ENCODE assay signal across 24 cellular contexts in the genomic region with DNA sequence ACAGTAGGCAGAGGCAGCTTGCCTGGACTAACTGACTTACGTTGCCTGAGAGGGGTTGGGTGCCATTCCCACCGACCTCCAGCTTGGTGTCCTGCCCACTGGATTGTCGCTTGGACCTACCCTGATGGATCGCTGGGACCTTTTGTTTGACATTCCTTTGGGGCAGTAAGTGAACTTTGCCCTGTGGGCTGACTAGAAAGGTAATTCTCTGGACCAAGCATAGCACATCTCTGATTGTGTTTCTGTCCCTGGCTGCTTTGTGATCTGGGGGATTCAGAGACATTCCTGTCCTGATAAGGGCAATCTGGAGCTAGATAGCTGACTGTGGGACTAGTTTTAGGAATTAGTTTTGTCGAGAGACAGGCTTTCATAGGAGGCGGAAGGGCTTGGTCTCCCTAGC. TPM values are rescaled to one million over a fixed set of nuclear protein-coding genes. Genes with fewer than 3 reads are reported as not detected.
"Had no signal": no experiment of that assay in that cellular context is flagged by ENCODE, and none has a peak within 500 bp of the region (broad histone marks: within the 10 kb centered on the region; RNA-seq: fewer than 3 reads in every experiment).

No MANE protein-coding gene starts in this region.

- FAIRE-seq: RCC 7860 had no signal

- H3K9me3 ChIP-seq: SJSA1 had no signal

- H3K27ac ChIP-seq: HL-60, SJSA1, SK-N-MC had no signal

- H3K4me1 ChIP-seq: SJSA1 had no signal

- H3K36me3 ChIP-seq: SJSA1 had no signal

- H3K4me3 ChIP-seq: SJSA1, SK-N-MC had no signal

- DNase-seq: KBM-7, NCI-H1048, NCI-H1105 treated with DMSO at 0.1 percent for 48 hours, NCI-H1417 treated with DMSO at 0.1 percent for 48 hours, NCI-H146, NCI-H1694 treated with DMSO at 0.1 percent for 48 hours, NCI-H1930, NCI-H2081, NCI-H2171, NCI-H226, NCI-H446, NCI-H510A, NCI-H524 treated with DMSO at 0.1 percent for 48 hours, NCI-H69, NCI-H774, Right ventricle myocardium superior, RPMI8226, SIG-M5 had no signal

- H3K27me3 ChIP-seq: SJSA1 had no signal

RNA-seq across cellular contexts. Expression of a gene that starts 54.6 kb away (rescaled TPM):
- total RNA-seq: LHCN-M2, MCF 10A, Right ventricle myocardium superior, SJSA1 had no signal
